Comparison of ENCODE assay signal across 28 cellular contexts in the genomic region with DNA sequence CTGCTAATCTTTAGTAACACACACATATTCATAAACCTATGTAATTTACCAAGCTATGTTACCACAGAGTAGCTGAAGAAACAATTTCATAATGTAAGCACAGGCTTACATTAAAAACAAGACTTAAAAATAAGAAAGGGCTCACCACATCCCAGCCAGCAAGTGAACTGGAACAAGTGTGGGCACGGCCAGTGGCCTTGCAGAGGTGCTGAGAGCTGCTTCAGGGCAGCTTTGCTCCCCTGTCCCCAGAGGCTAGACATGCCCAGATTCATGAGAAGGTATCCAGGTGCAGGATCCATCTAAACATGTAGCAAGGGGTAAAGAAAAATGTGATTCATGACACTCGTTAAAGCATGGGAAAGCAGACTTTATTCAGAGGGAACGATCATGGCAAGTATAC.
"Had no signal": no experiment of that assay in that cellular context is flagged by ENCODE, and none has a peak within 500 bp of the region (broad histone marks: within the 10 kb centered on the region; RNA-seq: fewer than 3 reads in every experiment).

No MANE protein-coding gene starts in this region.

- H3K27ac ChIP-seq: ascending aorta, breast epithelium, coronary artery, dorsolateral prefrontal cortex, foreskin keratinocyte, gastrocnemius medialis, heart left ventricle, WERI-Rb-1 had no signal

- H3K4me1 ChIP-seq: ascending aorta, breast epithelium, gastrocnemius medialis had no signal

- DNase-seq: activated B cell treated with CpG ODN at 0.5 μM for 24 hours; activated CD4-positive, alpha-beta T cell treated with anti-CD3 and anti-CD28 coated beads for 48 hours; activated CD4-positive, alpha-beta T cell treated with anti-CD3 and anti-CD28 coated beads, Interleukin-2, amount 50 U/mL, for 1 hour; activated CD4-positive, alpha-beta T cell treated with anti-CD3 and anti-CD28 coated beads, Interleukin-2, amount 50 U/mL, for 48 hours; activated CD8-positive, alpha-beta memory T cell treated with anti-CD3 and anti-CD28 coated beads for 24 hours; activated CD8-positive, alpha-beta T cell treated with anti-CD3 and anti-CD28 coated beads for 36 hours; activated effector memory CD4-positive, alpha-beta T cell treated with anti-CD3 and anti-CD28 coated beads, Interleukin-2, amount 50 U/mL, for 16 hours; activated naive CD4-positive, alpha-beta T cell treated with anti-CD3 and anti-CD28 coated beads for 36 hours; activated naive CD8-positive, alpha-beta T cell treated with anti-CD3 and anti-CD28 coated beads for 36 hours; activated naive CD8-positive, alpha-beta T cell treated with anti-CD3 and anti-CD28 coated beads, Interleukin-2, amount 50 U/mL, for 24 hours; activated T-cell treated with anti-CD3 and anti-CD28 coated beads, Interleukin-2, amount 50 U/mL, for 1 hour; activated T-cell treated with anti-CD3 and anti-CD28 coated beads, Interleukin-2, amount 50 U/mL, for 48 hours; dorsolateral prefrontal cortex; effector memory CD4-positive, alpha-beta T cell; endodermal cell; gastrocnemius medialis; glutamatergic neuron; heart left ventricle; T-helper 1 cell; T-helper 17 cell; T1000; WERI-Rb-1 had no signal

- H3K9me3 ChIP-seq: ascending aorta, breast epithelium, gastrocnemius medialis had no signal

- H3K4me3 ChIP-seq: ascending aorta, breast epithelium, coronary artery, dorsolateral prefrontal cortex, gastrocnemius medialis, heart left ventricle had no signal

- H3K27me3 ChIP-seq: ascending aorta, breast epithelium, dorsolateral prefrontal cortex, foreskin keratinocyte, gastrocnemius medialis, heart left ventricle had no signal

- H3K36me3 ChIP-seq: ascending aorta, breast epithelium, gastrocnemius medialis, heart left ventricle, WERI-Rb-1 had no signal

- ATAC-seq: activated CD4-positive, CD25-positive, alpha-beta regulatory T cell treated with anti-CD3 and anti-CD28 coated beads, Interleukin-2, amount 50 U/mL, for 24 hours; activated CD8-positive, alpha-beta T cell treated with anti-CD3 and anti-CD28 coated beads for 36 hours; activated naive CD8-positive, alpha-beta T cell treated with anti-CD3 and anti-CD28 coated beads, Interleukin-2, amount 50 U/mL, for 24 hours; esophagus mucosa; foreskin keratinocyte; gastrocnemius medialis; heart left ventricle; T-helper 17 cell had no signal
